Comparison of ENCODE assay signal across 37 cellular contexts in genomic region chr1:3099861-3100260, GRCh38. TPM values are rescaled to one million over a fixed set of nuclear protein-coding genes. Genes with fewer than 3 reads are reported as not detected.
"Had no signal": no experiment of that assay in that cellular context is flagged by ENCODE, and none has a peak within 500 bp of the region (broad histone marks: within the 10 kb centered on the region; RNA-seq: fewer than 3 reads in every experiment).

No MANE protein-coding gene starts in this region.

- H3K4me2 ChIP-seq: KMS-11 had no signal

- H3K9me3 ChIP-seq: MG63 had no signal

- H3K4me3 ChIP-seq: MG63 had no signal

- H3K27ac ChIP-seq: KMS-11 had no signal

- H3K9ac ChIP-seq: KMS-11 had no signal

- DNase-seq: Karpas-422, Kasumi-1, MG63, MM.1S, MV-4-11, NCI-H1048, NCI-H1092, NCI-H1092 treated with DMSO at 0.1 percent for 48 hours, NCI-H1105, NCI-H1105 treated with DMSO at 0.1 percent for 48 hours, NCI-H1417, NCI-H1417 treated with DMSO at 0.1 percent for 48 hours, NCI-H1436, NCI-H1436 treated with DMSO at 0.1 percent for 48 hours, NCI-H146, NCI-H1694, NCI-H1694 treated with DMSO at 0.1 percent for 48 hours, NCI-H187, NCI-H187 treated with DMSO at 0.1 percent for 48 hours, NCI-H1930, NCI-H2029, NCI-H2029 treated with DMSO at 0.1 percent for 48 hours, NCI-H2081, NCI-H2081 treated with DMSO at 0.1 percent for 48 hours, NCI-H2107, NCI-H2171, NCI-H2171 treated with DMSO at 0.1 percent for 48 hours, NCI-H2227 treated with DMSO at 0.1 percent for 48 hours, NCI-H226, NCI-H345, NCI-H446, NCI-H446 treated with DMSO at 0.1 percent for 48 hours, NCI-H510A had no signal

- H3K27me3 ChIP-seq: MG63 had no signal

- H3K36me3 ChIP-seq: MG63 had no signal

RNA-seq across cellular contexts. Expression of gene PRDM16, which starts 30.9 kb away (rescaled TPM):
- total RNA-seq: LHCN-M2, M059J, MCF 10A had no signal
